ENCODE assay signal across 8 cellular contexts in the genomic region with DNA sequence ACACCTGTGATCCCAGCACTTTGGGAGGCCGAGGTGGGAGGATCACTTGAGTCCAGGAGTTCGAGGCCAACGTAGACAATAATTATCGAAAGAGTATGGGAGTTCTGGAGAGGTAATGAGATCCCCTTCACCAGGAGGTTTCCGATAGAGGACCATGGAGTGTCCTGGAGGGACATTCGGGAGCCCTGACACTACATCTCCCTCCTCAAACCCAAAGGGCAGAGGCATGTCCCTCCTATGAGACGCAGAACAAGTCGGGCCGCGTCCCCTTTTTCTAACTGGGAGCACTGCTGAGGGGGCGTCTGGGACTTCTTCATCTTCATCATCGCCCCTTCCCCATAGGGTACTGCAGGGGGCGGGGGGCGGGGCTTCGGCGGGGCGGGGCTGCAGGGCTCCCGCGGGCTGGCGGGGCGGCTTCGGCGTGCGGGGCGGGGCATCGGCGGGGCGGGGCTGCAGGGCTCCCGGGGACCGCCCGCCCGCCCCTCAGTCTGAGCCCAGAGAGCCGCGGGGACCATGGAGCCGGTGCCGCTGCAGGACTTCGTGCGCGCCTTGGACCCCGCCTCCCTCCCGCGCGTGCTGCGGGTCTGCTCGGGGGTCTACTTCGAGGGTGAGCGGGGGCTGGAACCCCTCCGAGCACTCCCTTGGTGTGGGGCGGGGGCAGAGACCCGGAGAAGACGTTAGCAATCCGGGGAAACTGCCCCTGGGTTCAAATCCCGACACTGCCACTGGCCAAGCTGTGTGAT.
DNase-seq lines count a peak whose midpoint lies in the region; ATAC-seq, FAIRE-seq and TF ChIP-seq lines count a peak whose summit lies in the region.

A gene (plus strand): TSS at position 486 of the 743 bp plus-strand sequence. CDS start 28 bp downstream, at position 514.

- FAIRE-seq in HTR-8/SVneo (lab: Jason Lieb, UNC): no peak

- H4K20me1 ChIP-seq in DND-41 (ENCODE audit: insufficient read depth, low read length): no peaks in the 10 kb centered on the region

- no peaks in the 10 kb centered on the region for H3K36me3 ChIP-seq in DND-41 (ENCODE audit: insufficient read depth, low read length)
- H3K36me3 ChIP-seq in iPS DF 6.9 (ENCODE audit: control insufficient read depth, insufficient read depth, low read length): no peaks in the 10 kb centered on the region

- H3K4me3 ChIP-seq in DND-41 (ENCODE audit: low read depth in 1 of 2, low read length in 2 of 2) (no peak within 1 kb of the TSS), astrocyte of the cerebellum (ENCODE audit: low read depth, low read length) (peak within 1 kb of the TSS; percentile 53), iPS DF 6.9 (ENCODE audit: low read length) (peak within 1 kb of the TSS; percentile 52; the same call in 1 of the 2 replicates), skeletal muscle cell (ENCODE audit: low read depth, low read length) (peak within 1 kb of the TSS; percentile 78)

- TF ChIP-seq CTCF in DND-41 (IDR thresholded peaks at IDR 0.05; ENCODE audit: borderline replicate concordance, extremely low read depth, low read length, poor library complexity, severe bottlenecking) (no peak), astrocyte of the cerebellum (IDR thresholded peaks at IDR 0.05; ENCODE audit: low read depth, low read length, missing control alignments) (no peak)

- DNase-seq in DND-41: peak; percentile 22
- peak; percentile 62 for DNase-seq in HTR-8/SVneo (ENCODE audit: insufficient read length, low spot score)
- peak; percentile 79 for DNase-seq in T-helper 9 cell
- DNase-seq in astrocyte of the cerebellum (ENCODE audit: low read depth): no peak
- no peak for DNase-seq in iPS DF 6.9 (ENCODE audit: low read depth, low spot score)
- no peak for DNase-seq in skeletal muscle cell (ENCODE audit: low read depth)

- no peak within 1 kb of the TSS for H2AFZ ChIP-seq in DND-41 (ENCODE audit: low read depth, low read length)

- no peak within 1 kb of the TSS for H3K4me2 ChIP-seq in DND-41 (ENCODE audit: insufficient read depth, low read length)

- ATAC-seq in DND-41 (ENCODE audit: insufficient read depth, low read depth): no peak
- ATAC-seq in HG03095 (IDR thresholded peaks at IDR 0.05; ENCODE audit: unreplicated experiment): no peak
- ATAC-seq in GM19467 (IDR thresholded peaks at IDR 0.05; ENCODE audit: unreplicated experiment): no peak

- no peak within 1 kb of the TSS for H3K9ac ChIP-seq in DND-41 (ENCODE audit: low read depth, low read length)

- H3K4me1 ChIP-seq in DND-41 (ENCODE audit: insufficient read depth, low read length): peaks cover 20% of the 10 kb centered on the region
- H3K4me1 ChIP-seq in iPS DF 6.9 (ENCODE audit: control insufficient read depth, insufficient read depth, low read length): peaks cover 6% of the 10 kb centered on the region

- no peaks in the 10 kb centered on the region for H3K79me2 ChIP-seq in DND-41 (ENCODE audit: insufficient read depth, low read length)

- no peak within 1 kb of the TSS for H3K27ac ChIP-seq in DND-41 (ENCODE audit: low read length)
- H3K27ac ChIP-seq in iPS DF 6.9 (ENCODE audit: low read length): no peak within 1 kb of the TSS

- in situ Hi-C loops in astrocyte of the cerebellum (cut with HindIII; ENCODE audit: low sequenced_read_pairs): no loop called here

- WGBS in iPS DF 6.9 (ENCODE audit: insufficient coverage, insufficient read length): no CpG with 5 or more reads among the region's 53 CpGs

- H3K27me3 ChIP-seq in DND-41 (ENCODE audit: insufficient read depth, low read length, poor library complexity) (no peaks in the 10 kb centered on the region), iPS DF 6.9 (ENCODE audit: control insufficient read depth, insufficient read depth, low read length) (no peaks in the 10 kb centered on the region)

- H3K9me3 ChIP-seq in DND-41 (ENCODE audit: insufficient read depth, low read length, severe bottlenecking) (no peaks in the 10 kb centered on the region), iPS DF 6.9 (ENCODE audit: control insufficient read depth, insufficient read depth, low read length) (no peaks in the 10 kb centered on the region)

Comparison
In these comparisons a context has a peak if more than half of its experiments do, and no peak if none do; other contexts are left out.
1. DNase-seq: peak in DND-41 (single experiment), HTR-8/SVneo (single experiment) and T-helper 9 cell (single experiment); none in astrocyte of the cerebellum (single experiment), iPS DF 6.9 (single experiment) and skeletal muscle cell (single experiment).
2. H3K4me3 ChIP-seq: peak in astrocyte of the cerebellum (single experiment), iPS DF 6.9 (single experiment) and skeletal muscle cell (single experiment); none in DND-41 (0 of 2).